Comparison of ENCODE assay signal across 15 cellular contexts in the genomic region with DNA sequence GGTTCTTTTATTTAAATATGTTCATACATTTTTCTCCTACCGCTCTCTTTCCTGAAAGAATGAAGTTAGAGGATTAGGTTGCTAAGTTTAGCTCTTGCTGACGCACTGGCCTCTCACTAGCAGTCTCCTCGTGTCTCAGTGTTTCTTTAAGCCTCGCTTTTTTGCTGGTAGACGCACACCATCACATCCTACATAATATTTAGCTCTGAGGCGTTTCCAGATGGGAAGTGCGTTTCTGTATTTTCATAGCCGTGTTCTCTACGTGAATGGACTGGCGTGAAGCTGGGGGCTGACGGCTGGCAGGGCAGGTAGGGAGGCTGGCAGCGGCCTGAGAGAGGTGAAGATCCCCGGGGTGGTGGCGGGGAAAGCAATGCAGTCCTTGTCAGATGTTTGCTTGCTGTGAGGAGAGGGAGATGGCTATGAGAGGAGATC.
A peak's percentile ranks its signal among the peaks of the same experiment; 100 is the strongest.
DNase-seq lines count a peak whose midpoint lies in the region; ATAC-seq and TF ChIP-seq lines count a peak whose summit lies in the region.
"Had no signal": no experiment of that assay in that cellular context is flagged by ENCODE, and none has a peak within 500 bp of the region (broad histone marks: within the 10 kb centered on the region; RNA-seq: fewer than 3 reads in every experiment).

No MANE protein-coding gene starts in this region.

- POLR2A ChIA-PET in AG04449 (lab: Yijun Ruan, JAX) = no interaction called here
- POLR2A ChIA-PET in activated CD4-positive, alpha-beta T cell treated with anti-CD3 and anti-CD28 coated beads, Interleukin-2, amount 10 ng/mL, durations not matched to agents 7 days and 5 days (lab: Charles Lee) = no interaction called here

- no peaks in the 10 kb centered on the region for H3K9me3 Mint-ChIP-seq in neural progenitor cell
- H3K9me3 Mint-ChIP-seq in activated CD4-positive, alpha-beta T cell treated with anti-CD3 and anti-CD28 coated beads, Interleukin-2, amount 10 ng/mL, durations not matched to agents 7 days and 5 days = no peaks in the 10 kb centered on the region
- H3K9me3 Mint-ChIP-seq: activated CD4-positive, alpha-beta memory T cell treated with anti-CD3 and anti-CD28 coated beads for 36 hours had no signal

- intact Hi-C loops in spleen (cut with DNase I; ENCODE audit: low total_unique reads) = no loop called here

- H3K9me3 ChIP-seq in adipocyte (ENCODE audit: control insufficient read depth, low read length) = no peaks in the 10 kb centered on the region
- H3K9me3 ChIP-seq in fibroblast of lung (ENCODE audit: control insufficient read depth, insufficient read depth, low read depth, low read length) = no peaks in the 10 kb centered on the region
- no peaks in the 10 kb centered on the region for H3K9me3 ChIP-seq in neural progenitor cell (ENCODE audit: low read depth)
- no peaks in the 10 kb centered on the region for H3K9me3 ChIP-seq in spleen
- H3K9me3 ChIP-seq: MG63, neutrophil had no signal

- 87 to 94% (median 91%) methylated on average over 14 of the region's 14 CpGs for WGBS in spleen, 5 donors

- H3K27me3 Mint-ChIP-seq in neural progenitor cell (ENCODE audit: insufficient read depth, low read depth) = peaks cover 4% of the 10 kb centered on the region
- H3K27me3 Mint-ChIP-seq in activated CD4-positive, alpha-beta T cell treated with anti-CD3 and anti-CD28 coated beads, Interleukin-2, amount 10 ng/mL, durations not matched to agents 7 days and 5 days = no peaks in the 10 kb centered on the region
- H3K27me3 Mint-ChIP-seq: activated CD4-positive, alpha-beta memory T cell treated with anti-CD3 and anti-CD28 coated beads for 36 hours had no signal

- H3K27ac ChIP-seq in fibroblast of lung (ENCODE audit: insufficient read depth, low read length) = no peak overlapping the region
- H3K27ac ChIP-seq in neural progenitor cell = no peak overlapping the region
- H3K27ac ChIP-seq in spleen = no peak overlapping the region
- H3K27ac ChIP-seq: neutrophil had no signal

- DNase-seq in AG04449 (ENCODE audit: low read depth, low spot score) = peak; percentile 45
- peak; percentile 74 for DNase-seq in adipocyte (ENCODE audit: low read depth)
- DNase-seq in fibroblast of lung (ENCODE audit: low read depth in 2 of 2) = no peak
- DNase-seq in neural progenitor cell (ENCODE audit: low spot score) = no peak
- no peak for DNase-seq in activated CD4-positive, alpha-beta T cell treated with anti-CD3 and anti-CD28 coated beads, Interleukin-2, amount 10 ng/mL, durations not matched to agents 7 days and 5 days
- DNase-seq in activated naive CD4-positive, alpha-beta T cell treated with anti-CD3 and anti-CD28 coated beads, Interleukin-2, amount 50 U/mL, for 16 hours = no peak
- DNase-seq in spleen = no peak
- DNase-seq: activated CD4-positive, alpha-beta memory T cell treated with anti-CD3 and anti-CD28 coated beads for 36 hours; activated effector memory CD4-positive, alpha-beta T cell treated with anti-CD3 and anti-CD28 coated beads, Interleukin-2, amount 50 U/mL, for 16 hours; GOT3; MG63; stimulated activated CD4-positive, alpha-beta T cell treated with anti-CD3 and anti-CD28 coated beads, Interleukin-15, amount 100 ng/mL, for 24 hours; T-helper 2 cell had no signal

- H3K27me3 ChIP-seq in adipocyte (replicated peaks; ENCODE audit: control insufficient read depth, insufficient read depth, low read length) (no peaks in the 10 kb centered on the region), fibroblast of lung (ENCODE audit: control insufficient read depth, insufficient read depth, low read length) (no peaks in the 10 kb centered on the region), neural progenitor cell (no peaks in the 10 kb centered on the region), spleen (replicated peaks in 1 of 7) (peaks cover 0 to 10% (median 0%) of the 10 kb centered on the region in 7 donors)
- H3K27me3 ChIP-seq: MG63 had no signal

- no peaks in the 10 kb centered on the region for H4K20me1 ChIP-seq in fibroblast of lung (ENCODE audit: control insufficient read depth, extremely low read depth, insufficient read depth, low read length)
- no peaks in the 10 kb centered on the region for H4K20me1 ChIP-seq in neural progenitor cell (ENCODE audit: low read depth)

- no peaks in the 10 kb centered on the region for H3K36me3 Mint-ChIP-seq in neural progenitor cell
- no peaks in the 10 kb centered on the region for H3K36me3 Mint-ChIP-seq in activated CD4-positive, alpha-beta T cell treated with anti-CD3 and anti-CD28 coated beads, Interleukin-2, amount 10 ng/mL, durations not matched to agents 7 days and 5 days (ENCODE audit: low read depth)
- H3K36me3 Mint-ChIP-seq: activated CD4-positive, alpha-beta memory T cell treated with anti-CD3 and anti-CD28 coated beads for 36 hours had no signal

- CTCF ChIA-PET in AG04449 (lab: Yijun Ruan, JAX) = interaction anchor here (1.1 kb wide), 1 partner anchor 44 kb away, joined by 3 read pairs; no protein-coding TSS in a partner anchor
- CTCF ChIA-PET in activated CD4-positive, alpha-beta T cell treated with anti-CD3 and anti-CD28 coated beads, Interleukin-2, amount 10 ng/mL, durations not matched to agents 7 days and 5 days (lab: Charles Lee) = interaction anchor here (1.9 to 2.9 kb wide), 2 partner anchors 10 to 18 kb away, joined by 5 to 9 read pairs; no protein-coding TSS in a partner anchor

- peak overlapping the region; percentile 12 for H3K4me3 Mint-ChIP-seq in neural progenitor cell
- H3K4me3 Mint-ChIP-seq in activated CD4-positive, alpha-beta T cell treated with anti-CD3 and anti-CD28 coated beads, Interleukin-2, amount 10 ng/mL, durations not matched to agents 7 days and 5 days = no peak overlapping the region
- H3K4me3 Mint-ChIP-seq: activated CD4-positive, alpha-beta memory T cell treated with anti-CD3 and anti-CD28 coated beads for 36 hours had no signal

- H3K4me3 ChIP-seq in AG04449 (ENCODE audit: low read depth, low read length) (no peak overlapping the region), adipocyte (ENCODE audit: low read length) (no peak overlapping the region), fibroblast of lung (replicated peaks in 1 of 4; ENCODE audit: control extremely low read depth in 1 of 4, insufficient read depth in 1 of 4, low read depth in 3 of 4, low read length in 4 of 4) (no peak overlapping the region), neural progenitor cell (no peak overlapping the region), spleen (no peak overlapping the region)
- H3K4me3 ChIP-seq: MG63 had no signal

- TF ChIP-seq CTCF in AG04449 (IDR thresholded peaks at IDR 0.05; ENCODE audit: insufficient read depth, low read length, missing control alignments) (no peak), fibroblast of lung (conservative IDR thresholded peaks at IDR 0.05 in 1 of 2, IDR thresholded peaks at IDR 0.05 in 1 of 2; ENCODE audit: low read depth in 1 of 2, low read length in 2 of 2) (no peak), neural progenitor cell (IDR thresholded peaks at IDR 0.05) (no peak), spleen (IDR thresholded peaks at IDR 0.05 in 8 of 11, conservative IDR thresholded peaks at IDR 0.05 in 3 of 11) (no peak)

- H3K79me2 ChIP-seq in fibroblast of lung (ENCODE audit: control insufficient read depth, insufficient read depth, low read length) (no peaks in the 10 kb centered on the region), neural progenitor cell (ENCODE audit: low read depth) (no peaks in the 10 kb centered on the region)

- no peak for ATAC-seq in GM21619 (IDR thresholded peaks at IDR 0.05; ENCODE audit: unreplicated experiment)

- peak overlapping the region; percentile 26 for H2AFZ ChIP-seq in fibroblast of lung (ENCODE audit: low read length)
- no peak overlapping the region for H2AFZ ChIP-seq in neural progenitor cell (replicated peaks)

- peaks cover 40% of the 10 kb centered on the region for H3K4me1 Mint-ChIP-seq in neural progenitor cell
- no peaks in the 10 kb centered on the region for H3K4me1 Mint-ChIP-seq in activated CD4-positive, alpha-beta T cell treated with anti-CD3 and anti-CD28 coated beads, Interleukin-2, amount 10 ng/mL, durations not matched to agents 7 days and 5 days

- H3K4me2 ChIP-seq in fibroblast of lung (ENCODE audit: extremely low read depth, insufficient read depth, low read length) (no peak overlapping the region), neural progenitor cell (no peak overlapping the region)

- H3K9ac ChIP-seq in adipocyte (ENCODE audit: low read length) = no peak overlapping the region
- no peak overlapping the region for H3K9ac ChIP-seq in fibroblast of lung (ENCODE audit: insufficient read depth, low read length)
- no peak overlapping the region for H3K9ac ChIP-seq in neural progenitor cell

- no peaks in the 10 kb centered on the region for H3F3A ChIP-seq in neural progenitor cell (ENCODE audit: low read depth)

- H3K36me3 ChIP-seq in adipocyte (ENCODE audit: control insufficient read depth, insufficient read depth, low read length, severe bottlenecking) (no peaks in the 10 kb centered on the region), fibroblast of lung (ENCODE audit: control insufficient read depth, insufficient read depth, low read length) (no peaks in the 10 kb centered on the region), neural progenitor cell (no peaks in the 10 kb centered on the region), spleen (no peaks in the 10 kb centered on the region)
- H3K36me3 ChIP-seq: MG63, neutrophil had no signal

- H3K4me1 ChIP-seq in adipocyte (ENCODE audit: control insufficient read depth, insufficient read depth, low read length) = peaks cover 11% of the 10 kb centered on the region
- H3K4me1 ChIP-seq in fibroblast of lung (ENCODE audit: control insufficient read depth, extremely low read depth, insufficient read depth, low read length) = peaks cover 2% of the 10 kb centered on the region
- peaks cover 8% of the 10 kb centered on the region for H3K4me1 ChIP-seq in neural progenitor cell
- H3K4me1 ChIP-seq in spleen = peaks cover 0 to 13% (median 2%) of the 10 kb centered on the region in 6 donors

- peak overlapping the region; percentile 36 for H3K27ac Mint-ChIP-seq in neural progenitor cell
- H3K27ac Mint-ChIP-seq in activated CD4-positive, alpha-beta T cell treated with anti-CD3 and anti-CD28 coated beads, Interleukin-2, amount 10 ng/mL, durations not matched to agents 7 days and 5 days = no peak overlapping the region
- H3K27ac Mint-ChIP-seq: activated CD4-positive, alpha-beta memory T cell treated with anti-CD3 and anti-CD28 coated beads for 36 hours had no signal

- TF ChIP-seq POLR2A in spleen (IDR thresholded peaks at IDR 0.05) = no peak

Comparison
In these comparisons a context has a peak if more than half of its experiments do, and no peak if none do; other contexts are left out.
1. DNase-seq: peak in AG04449 (single experiment) and adipocyte (single experiment); none in fibroblast of lung (0 of 2), neural progenitor cell (single experiment), activated CD4-positive, alpha-beta T cell treated with anti-CD3 and anti-CD28 coated beads, Interleukin-2, amount 10 ng/mL, durations not matched to agents 7 days and 5 days (single experiment), activated naive CD4-positive, alpha-beta T cell treated with anti-CD3 and anti-CD28 coated beads, Interleukin-2, amount 50 U/mL, for 16 hours (single experiment) and spleen (single experiment).